In the genomic region with DNA sequence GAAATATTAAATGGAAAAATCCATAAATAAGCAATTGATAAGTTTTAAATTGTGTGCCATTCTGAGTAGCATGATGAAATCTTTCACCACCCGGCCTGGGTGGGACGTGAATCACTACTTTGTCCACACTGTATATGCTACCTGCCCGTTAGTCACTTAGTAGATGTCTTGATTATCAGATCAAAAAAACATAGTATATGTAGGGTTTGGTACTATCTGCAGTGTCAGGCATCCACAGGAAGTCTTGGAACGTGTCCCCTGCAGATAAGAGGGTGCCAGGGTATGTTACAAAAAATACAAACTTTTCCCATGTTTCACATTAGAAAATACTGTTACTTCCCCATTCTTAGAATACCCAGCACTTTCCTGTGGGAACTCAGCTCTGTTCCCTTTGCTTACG, we compare ENCODE assay signal across 1 cellular context.
A peak's percentile ranks its signal among the peaks of the same experiment; 100 is the strongest.
TF ChIP-seq lines count a peak whose summit lies in the region.

No MANE protein-coding gene starts in this region.

TF ChIP-seq in K562, 482 proteins besides CTCF, POLR2A, EP300 and RAD21 (continues in another document):
- TF ChIP-seq ETV6 (IDR thresholded peaks at IDR 0.05; ENCODE audit: borderline replicate concordance in 1 of 2, low read depth in 2 of 2, low read length in 1 of 2) (no peak), ETV6 (CRISPR knock-in tag; IDR thresholded peaks at IDR 0.05; ENCODE audit: borderline replicate concordance) (no peak), ZKSCAN1 (IDR thresholded peaks at IDR 0.05; ENCODE audit: low read depth, low read length) (no peak), SMAD2 (IDR thresholded peaks at IDR 0.05; ENCODE audit: low read depth, low read length) (no peak), CBFA2T3 (IDR thresholded peaks at IDR 0.05) (0 out of 2 replicates have a peak, but pooled peaks have one; percentile 13), JUND (IDR thresholded peaks at IDR 0.05; ENCODE audit: borderline replicate concordance, low read depth, low read length) (0 out of 2 replicates have a peak, but pooled peaks have one; percentile 2), JUND (tag; IDR thresholded peaks at IDR 0.05; ENCODE audit: borderline replicate concordance, low read depth, low read length) (no peak), POLR3A (IDR thresholded peaks at IDR 0.05; ENCODE audit: borderline replicate concordance, extremely low read depth, insufficient read depth, insufficient read length) (no peak), ZNF134 (CRISPR knock-in tag; conservative IDR thresholded peaks at IDR 0.05) (no peak), SNIP1 (IDR thresholded peaks at IDR 0.05; ENCODE audit: low read depth) (no peak), RBM22 (IDR thresholded peaks at IDR 0.05; ENCODE audit: low read depth, low read length, poor library complexity, severe bottlenecking) (no peak), HNRNPK (IDR thresholded peaks at IDR 0.05; ENCODE audit: low read depth, low read length, poor library complexity, severe bottlenecking) (no peak), NCOA4 (IDR thresholded peaks at IDR 0.05; ENCODE audit: partially characterized antibody) (no peak), CBX8 (IDR thresholded peaks at IDR 0.05; ENCODE audit: borderline replicate concordance, extremely low read depth, low read depth, low read length, poor library complexity, severe bottlenecking) (no peak), RHOXF2B (CRISPR knock-in tag; conservative IDR thresholded peaks at IDR 0.05) (no peak), ZNF12 (CRISPR knock-in tag; IDR thresholded peaks at IDR 0.05) (no peak), KDM1A (IDR thresholded peaks at IDR 0.05) (no peak), TCFL5 (CRISPR knock-in tag; conservative IDR thresholded peaks at IDR 0.05) (no peak), BRF1 (IDR thresholded peaks at IDR 0.05; ENCODE audit: borderline replicate concordance, extremely low read depth, insufficient read length) (no peak), ZEB2 (IDR thresholded peaks at IDR 0.05) (0 out of 2 replicates have a peak, but pooled peaks have one; percentile 35), SOX6 (IDR thresholded peaks at IDR 0.05) (peak; percentile 27; the same call in 1 of the 2 replicates), HMG20B (CRISPR knock-in tag; IDR thresholded peaks at IDR 0.05) (no peak), KAT7 (CRISPR knock-in tag; IDR thresholded peaks at IDR 0.05; ENCODE audit: borderline replicate concordance) (no peak), CEBPG (CRISPR knock-in tag; IDR thresholded peaks at IDR 0.05) (no peak), CEBPG (tag; conservative IDR thresholded peaks at IDR 0.05 in 1 of 2, IDR thresholded peaks at IDR 0.05 in 1 of 2) (peak in 1 of 2 experiments; percentile 53; a peak in 2 of 4 replicates), GABPB1 (CRISPR knock-in tag; IDR thresholded peaks at IDR 0.05) (no peak), TEAD2 (tag; IDR thresholded peaks at IDR 0.05) (no peak), NR2F6 (CRISPR knock-in tag; IDR thresholded peaks at IDR 0.05) (no peak), EGR1 (conservative IDR thresholded peaks at IDR 0.05) (no peak), NCOA6 (IDR thresholded peaks at IDR 0.05) (no peak), KLF6 (CRISPR knock-in tag; IDR thresholded peaks at IDR 0.05; ENCODE audit: borderline replicate concordance) (no peak), RBM17 (IDR thresholded peaks at IDR 0.05; ENCODE audit: borderline replicate concordance, low read depth, low read length) (no peak), BRD9 (IDR thresholded peaks at IDR 0.05; ENCODE audit: low read depth, partially characterized antibody) (no peak), ZNF133 (CRISPR knock-in tag; IDR thresholded peaks at IDR 0.05) (no peak), ETV5 (CRISPR knock-in tag; IDR thresholded peaks at IDR 0.05; ENCODE audit: low read depth) (no peak), PURB (CRISPR knock-in tag; IDR thresholded peaks at IDR 0.05; ENCODE audit: low read depth) (no peak), SRSF3 (IDR thresholded peaks at IDR 0.05; ENCODE audit: insufficient read depth, low read length) (no peak), FIP1L1 (IDR thresholded peaks at IDR 0.05; ENCODE audit: low read depth, low read length, poor library complexity, severe bottlenecking) (no peak), CAMTA2 (CRISPR knock-in tag; conservative IDR thresholded peaks at IDR 0.05) (no peak)
- TF ChIP-seq, protein P1, sequence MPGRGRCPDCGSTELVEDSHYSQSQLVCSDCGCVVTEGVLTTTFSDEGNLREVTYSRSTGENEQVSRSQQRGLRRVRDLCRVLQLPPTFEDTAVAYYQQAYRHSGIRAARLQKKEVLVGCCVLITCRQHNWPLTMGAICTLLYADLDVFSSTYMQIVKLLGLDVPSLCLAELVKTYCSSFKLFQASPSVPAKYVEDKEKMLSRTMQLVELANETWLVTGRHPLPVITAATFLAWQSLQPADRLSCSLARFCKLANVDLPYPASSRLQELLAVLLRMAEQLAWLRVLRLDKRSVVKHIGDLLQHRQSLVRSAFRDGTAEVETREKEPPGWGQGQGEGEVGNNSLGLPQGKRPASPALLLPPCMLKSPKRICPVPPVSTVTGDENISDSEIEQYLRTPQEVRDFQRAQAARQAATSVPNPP (IDR thresholded peaks at IDR 0.05; ENCODE audit: borderline replicate concordance, insufficient read depth, insufficient read length), result no peak
- TF ChIP-seq, protein P2, sequence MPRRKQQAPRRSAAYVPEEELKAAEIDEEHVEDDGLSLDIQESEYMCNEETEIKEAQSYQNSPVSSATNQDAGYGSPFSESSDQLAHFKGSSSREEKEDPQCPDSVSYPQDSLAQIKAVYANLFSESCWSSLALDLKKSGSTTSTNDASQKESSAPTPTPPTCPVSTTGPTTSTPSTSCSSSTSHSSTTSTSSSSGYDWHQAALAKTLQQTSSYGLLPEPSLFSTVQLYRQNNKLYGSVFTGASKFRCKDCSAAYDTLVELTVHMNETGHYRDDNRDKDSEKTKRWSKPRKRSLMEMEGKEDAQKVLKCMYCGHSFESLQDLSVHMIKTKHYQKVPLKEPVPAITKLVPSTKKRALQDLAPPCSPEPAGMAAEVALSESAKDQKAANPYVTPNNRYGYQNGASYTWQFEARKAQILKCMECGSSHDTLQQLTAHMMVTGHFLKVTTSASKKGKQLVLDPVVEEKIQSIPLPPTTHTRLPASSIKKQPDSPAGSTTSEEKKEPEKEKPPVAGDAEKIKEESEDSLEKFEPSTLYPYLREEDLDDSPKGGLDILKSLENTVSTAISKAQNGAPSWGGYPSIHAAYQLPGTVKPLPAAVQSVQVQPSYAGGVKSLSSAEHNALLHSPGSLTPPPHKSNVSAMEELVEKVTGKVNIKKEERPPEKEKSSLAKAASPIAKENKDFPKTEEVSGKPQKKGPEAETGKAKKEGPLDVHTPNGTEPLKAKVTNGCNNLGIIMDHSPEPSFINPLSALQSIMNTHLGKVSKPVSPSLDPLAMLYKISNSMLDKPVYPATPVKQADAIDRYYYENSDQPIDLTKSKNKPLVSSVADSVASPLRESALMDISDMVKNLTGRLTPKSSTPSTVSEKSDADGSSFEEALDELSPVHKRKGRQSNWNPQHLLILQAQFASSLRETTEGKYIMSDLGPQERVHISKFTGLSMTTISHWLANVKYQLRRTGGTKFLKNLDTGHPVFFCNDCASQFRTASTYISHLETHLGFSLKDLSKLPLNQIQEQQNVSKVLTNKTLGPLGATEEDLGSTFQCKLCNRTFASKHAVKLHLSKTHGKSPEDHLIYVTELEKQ (CRISPR knock-in tag; IDR thresholded peaks at IDR 0.05), result no peak
- TF ChIP-seq, protein P3, sequence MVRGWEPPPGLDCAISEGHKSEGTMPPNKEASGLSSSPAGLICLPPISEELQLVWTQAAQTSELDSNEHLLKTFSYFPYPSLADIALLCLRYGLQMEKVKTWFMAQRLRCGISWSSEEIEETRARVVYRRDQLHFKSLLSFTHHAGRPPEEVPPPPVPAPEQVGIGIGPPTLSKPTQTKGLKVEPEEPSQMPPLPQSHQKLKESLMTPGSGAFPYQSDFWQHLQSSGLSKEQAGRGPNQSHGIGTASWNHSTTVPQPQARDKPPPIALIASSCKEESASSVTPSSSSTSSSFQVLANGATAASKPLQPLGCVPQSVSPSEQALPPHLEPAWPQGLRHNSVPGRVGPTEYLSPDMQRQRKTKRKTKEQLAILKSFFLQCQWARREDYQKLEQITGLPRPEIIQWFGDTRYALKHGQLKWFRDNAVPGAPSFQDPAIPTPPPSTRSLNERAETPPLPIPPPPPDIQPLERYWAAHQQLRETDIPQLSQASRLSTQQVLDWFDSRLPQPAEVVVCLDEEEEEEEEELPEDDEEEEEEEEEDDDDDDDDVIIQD (CRISPR knock-in tag; IDR thresholded peaks at IDR 0.05), result no peak
- TF ChIP-seq, protein P4, sequence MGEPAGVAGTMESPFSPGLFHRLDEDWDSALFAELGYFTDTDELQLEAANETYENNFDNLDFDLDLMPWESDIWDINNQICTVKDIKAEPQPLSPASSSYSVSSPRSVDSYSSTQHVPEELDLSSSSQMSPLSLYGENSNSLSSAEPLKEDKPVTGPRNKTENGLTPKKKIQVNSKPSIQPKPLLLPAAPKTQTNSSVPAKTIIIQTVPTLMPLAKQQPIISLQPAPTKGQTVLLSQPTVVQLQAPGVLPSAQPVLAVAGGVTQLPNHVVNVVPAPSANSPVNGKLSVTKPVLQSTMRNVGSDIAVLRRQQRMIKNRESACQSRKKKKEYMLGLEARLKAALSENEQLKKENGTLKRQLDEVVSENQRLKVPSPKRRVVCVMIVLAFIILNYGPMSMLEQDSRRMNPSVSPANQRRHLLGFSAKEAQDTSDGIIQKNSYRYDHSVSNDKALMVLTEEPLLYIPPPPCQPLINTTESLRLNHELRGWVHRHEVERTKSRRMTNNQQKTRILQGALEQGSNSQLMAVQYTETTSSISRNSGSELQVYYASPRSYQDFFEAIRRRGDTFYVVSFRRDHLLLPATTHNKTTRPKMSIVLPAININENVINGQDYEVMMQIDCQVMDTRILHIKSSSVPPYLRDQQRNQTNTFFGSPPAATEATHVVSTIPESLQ (CRISPR knock-in tag; IDR thresholded peaks at IDR 0.05), result no peak
- TF ChIP-seq, protein P5, sequence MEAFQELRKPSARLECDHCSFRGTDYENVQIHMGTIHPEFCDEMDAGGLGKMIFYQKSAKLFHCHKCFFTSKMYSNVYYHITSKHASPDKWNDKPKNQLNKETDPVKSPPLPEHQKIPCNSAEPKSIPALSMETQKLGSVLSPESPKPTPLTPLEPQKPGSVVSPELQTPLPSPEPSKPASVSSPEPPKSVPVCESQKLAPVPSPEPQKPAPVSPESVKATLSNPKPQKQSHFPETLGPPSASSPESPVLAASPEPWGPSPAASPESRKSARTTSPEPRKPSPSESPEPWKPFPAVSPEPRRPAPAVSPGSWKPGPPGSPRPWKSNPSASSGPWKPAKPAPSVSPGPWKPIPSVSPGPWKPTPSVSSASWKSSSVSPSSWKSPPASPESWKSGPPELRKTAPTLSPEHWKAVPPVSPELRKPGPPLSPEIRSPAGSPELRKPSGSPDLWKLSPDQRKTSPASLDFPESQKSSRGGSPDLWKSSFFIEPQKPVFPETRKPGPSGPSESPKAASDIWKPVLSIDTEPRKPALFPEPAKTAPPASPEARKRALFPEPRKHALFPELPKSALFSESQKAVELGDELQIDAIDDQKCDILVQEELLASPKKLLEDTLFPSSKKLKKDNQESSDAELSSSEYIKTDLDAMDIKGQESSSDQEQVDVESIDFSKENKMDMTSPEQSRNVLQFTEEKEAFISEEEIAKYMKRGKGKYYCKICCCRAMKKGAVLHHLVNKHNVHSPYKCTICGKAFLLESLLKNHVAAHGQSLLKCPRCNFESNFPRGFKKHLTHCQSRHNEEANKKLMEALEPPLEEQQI (IDR thresholded peaks at IDR 0.05), result no peak
- TF ChIP-seq, protein P6, sequence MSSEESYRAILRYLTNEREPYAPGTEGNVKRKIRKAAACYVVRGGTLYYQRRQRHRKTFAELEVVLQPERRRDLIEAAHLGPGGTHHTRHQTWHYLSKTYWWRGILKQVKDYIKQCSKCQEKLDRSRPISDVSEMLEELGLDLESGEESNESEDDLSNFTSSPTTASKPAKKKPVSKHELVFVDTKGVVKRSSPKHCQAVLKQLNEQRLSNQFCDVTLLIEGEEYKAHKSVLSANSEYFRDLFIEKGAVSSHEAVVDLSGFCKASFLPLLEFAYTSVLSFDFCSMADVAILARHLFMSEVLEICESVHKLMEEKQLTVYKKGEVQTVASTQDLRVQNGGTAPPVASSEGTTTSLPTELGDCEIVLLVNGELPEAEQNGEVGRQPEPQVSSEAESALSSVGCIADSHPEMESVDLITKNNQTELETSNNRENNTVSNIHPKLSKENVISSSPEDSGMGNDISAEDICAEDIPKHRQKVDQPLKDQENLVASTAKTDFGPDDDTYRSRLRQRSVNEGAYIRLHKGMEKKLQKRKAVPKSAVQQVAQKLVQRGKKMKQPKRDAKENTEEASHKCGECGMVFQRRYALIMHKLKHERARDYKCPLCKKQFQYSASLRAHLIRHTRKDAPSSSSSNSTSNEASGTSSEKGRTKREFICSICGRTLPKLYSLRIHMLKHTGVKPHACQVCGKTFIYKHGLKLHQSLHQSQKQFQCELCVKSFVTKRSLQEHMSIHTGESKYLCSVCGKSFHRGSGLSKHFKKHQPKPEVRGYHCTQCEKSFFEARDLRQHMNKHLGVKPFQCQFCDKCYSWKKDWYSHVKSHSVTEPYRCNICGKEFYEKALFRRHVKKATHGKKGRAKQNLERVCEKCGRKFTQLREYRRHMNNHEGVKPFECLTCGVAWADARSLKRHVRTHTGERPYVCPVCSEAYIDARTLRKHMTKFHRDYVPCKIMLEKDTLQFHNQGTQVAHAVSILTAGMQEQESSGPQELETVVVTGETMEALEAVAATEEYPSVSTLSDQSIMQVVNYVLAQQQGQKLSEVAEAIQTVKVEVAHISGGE (CRISPR knock-in tag; IDR thresholded peaks at IDR 0.05), result no peak
- TF ChIP-seq, protein P7, sequence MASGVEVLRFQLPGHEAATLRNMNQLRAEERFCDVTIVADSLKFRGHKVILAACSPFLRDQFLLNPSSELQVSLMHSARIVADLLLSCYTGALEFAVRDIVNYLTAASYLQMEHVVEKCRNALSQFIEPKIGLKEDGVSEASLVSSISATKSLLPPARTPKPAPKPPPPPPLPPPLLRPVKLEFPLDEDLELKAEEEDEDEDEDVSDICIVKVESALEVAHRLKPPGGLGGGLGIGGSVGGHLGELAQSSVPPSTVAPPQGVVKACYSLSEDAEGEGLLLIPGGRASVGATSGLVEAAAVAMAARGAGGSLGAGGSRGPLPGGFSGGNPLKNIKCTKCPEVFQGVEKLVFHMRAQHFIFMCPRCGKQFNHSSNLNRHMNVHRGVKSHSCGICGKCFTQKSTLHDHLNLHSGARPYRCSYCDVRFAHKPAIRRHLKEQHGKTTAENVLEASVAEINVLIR (CRISPR knock-in tag; IDR thresholded peaks at IDR 0.05), result no peak
- TF ChIP-seq, protein P8, sequence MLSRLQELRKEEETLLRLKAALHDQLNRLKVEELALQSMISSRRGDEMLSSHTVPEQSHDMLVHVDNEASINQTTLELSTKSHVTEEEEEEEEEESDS (CRISPR knock-in tag; IDR thresholded peaks at IDR 0.05), result no peak
- TF ChIP-seq, protein P9, sequence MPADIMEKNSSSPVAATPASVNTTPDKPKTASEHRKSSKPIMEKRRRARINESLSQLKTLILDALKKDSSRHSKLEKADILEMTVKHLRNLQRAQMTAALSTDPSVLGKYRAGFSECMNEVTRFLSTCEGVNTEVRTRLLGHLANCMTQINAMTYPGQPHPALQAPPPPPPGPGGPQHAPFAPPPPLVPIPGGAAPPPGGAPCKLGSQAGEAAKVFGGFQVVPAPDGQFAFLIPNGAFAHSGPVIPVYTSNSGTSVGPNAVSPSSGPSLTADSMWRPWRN (IDR thresholded peaks at IDR 0.05; ENCODE audit: low read depth), result peak; percentile 78
